19 cellular contexts compared by ENCODE assay signal in genomic region chr12:32692358-32692757, GRCh38. TPM values are rescaled to one million over a fixed set of nuclear protein-coding genes. Genes with fewer than 3 reads are reported as not detected.
A peak's percentile ranks its signal among the peaks of the same experiment; 100 is the strongest.
DNase-seq lines count a peak whose midpoint lies in the region; ATAC-seq and TF ChIP-seq lines count a peak whose summit lies in the region.
"Had no signal": no experiment of that assay in that cellular context is flagged by ENCODE, and none has a peak within 500 bp of the region (broad histone marks: within the 10 kb centered on the region; RNA-seq: fewer than 3 reads in every experiment).

No MANE protein-coding gene starts in this region.

- in situ Hi-C loops in GM13976 (cut with MboI; ENCODE audit: low sequenced_read_pairs, unreplicated experiment) = no loop called here

- peak; percentile 33 to 35 for ATAC-seq in activated CD4-positive, CD25-positive, alpha-beta regulatory T cell treated with anti-CD3 and anti-CD28 coated beads, Interleukin-2, amount 50 U/mL, for 24 hours
- ATAC-seq in activated naive CD8-positive, alpha-beta T cell treated with anti-CD3 and anti-CD28 coated beads, Interleukin-2, amount 50 U/mL, for 24 hours = peak; percentile 71
- ATAC-seq in stimulated activated naive CD8-positive, alpha-beta T cell treated with anti-CD3 and anti-CD28 coated beads, Interleukin-15, amount 100 ng/mL, for 72 hours = peak; percentile 75
- ATAC-seq in GM21825 (IDR thresholded peaks at IDR 0.05; ENCODE audit: unreplicated experiment) = no peak
- ATAC-seq: GM23338, HCT116 had no signal

- H3K4me3 Mint-ChIP-seq in activated naive CD8-positive, alpha-beta T cell treated with anti-CD3 and anti-CD28 coated beads, Interleukin-2, amount 50 U/mL, for 24 hours = no peak overlapping the region
- no peak overlapping the region for H3K4me3 Mint-ChIP-seq in activated naive CD8-positive, alpha-beta T cell treated with anti-CD3 and anti-CD28 coated beads for 36 hours
- H3K4me3 Mint-ChIP-seq in chondrocyte (ENCODE audit: unreplicated experiment) = no peak overlapping the region
- H3K4me3 Mint-ChIP-seq in stimulated activated naive CD8-positive, alpha-beta T cell treated with anti-CD3 and anti-CD28 coated beads, Interleukin-15, amount 100 ng/mL, for 72 hours = no peak overlapping the region
- H3K4me3 Mint-ChIP-seq: GM23338 had no signal

- H3K36me3 Mint-ChIP-seq in activated naive CD8-positive, alpha-beta T cell treated with anti-CD3 and anti-CD28 coated beads, Interleukin-2, amount 50 U/mL, for 24 hours (ENCODE audit: low read depth) = peaks cover 24% of the 10 kb centered on the region
- H3K36me3 Mint-ChIP-seq in activated naive CD8-positive, alpha-beta T cell treated with anti-CD3 and anti-CD28 coated beads for 36 hours = peaks cover 37% of the 10 kb centered on the region
- peaks cover 11% of the 10 kb centered on the region for H3K36me3 Mint-ChIP-seq in chondrocyte (ENCODE audit: low read depth)

- no peaks in the 10 kb centered on the region for H3K27me3 Mint-ChIP-seq in activated naive CD8-positive, alpha-beta T cell treated with anti-CD3 and anti-CD28 coated beads, Interleukin-2, amount 50 U/mL, for 24 hours
- no peaks in the 10 kb centered on the region for H3K27me3 Mint-ChIP-seq in activated naive CD8-positive, alpha-beta T cell treated with anti-CD3 and anti-CD28 coated beads for 36 hours
- H3K27me3 Mint-ChIP-seq in chondrocyte (ENCODE audit: low read depth) = no peaks in the 10 kb centered on the region
- H3K27me3 Mint-ChIP-seq in stimulated activated naive CD8-positive, alpha-beta T cell treated with anti-CD3 and anti-CD28 coated beads, Interleukin-15, amount 100 ng/mL, for 72 hours = no peaks in the 10 kb centered on the region

- peak overlapping the region; percentile 11 for H3K27ac Mint-ChIP-seq in activated naive CD8-positive, alpha-beta T cell treated with anti-CD3 and anti-CD28 coated beads, Interleukin-2, amount 50 U/mL, for 24 hours
- H3K27ac Mint-ChIP-seq in activated naive CD8-positive, alpha-beta T cell treated with anti-CD3 and anti-CD28 coated beads for 36 hours = no peak overlapping the region
- peak overlapping the region; percentile 32 for H3K27ac Mint-ChIP-seq in chondrocyte (ENCODE audit: unreplicated experiment)
- H3K27ac Mint-ChIP-seq in stimulated activated naive CD8-positive, alpha-beta T cell treated with anti-CD3 and anti-CD28 coated beads, Interleukin-15, amount 100 ng/mL, for 72 hours = no peak overlapping the region

- TF ChIP-seq CTCF in chondrocyte (IDR thresholded peaks at IDR 0.05) (no peak), GM13976 (IDR thresholded peaks at IDR 0.05; ENCODE audit: borderline replicate concordance, control extremely low read depth, extremely low read depth, insufficient read depth, missing control alignments) (no peak)

- DNase-seq in activated CD4-positive, CD25-positive, alpha-beta regulatory T cell (lab: John Stamatoyannopoulos, UW) = no peak
- DNase-seq in activated naive CD8-positive, alpha-beta T cell treated with anti-CD3 and anti-CD28 coated beads, Interleukin-2, amount 50 U/mL, for 24 hours = no peak
- no peak for DNase-seq in activated naive CD8-positive, alpha-beta T cell treated with anti-CD3 and anti-CD28 coated beads for 36 hours
- DNase-seq in chondrocyte (ENCODE audit: low spot score) (no peak), GM13976 (ENCODE audit: low spot score) (no peak)
- DNase-seq in stimulated activated naive CD8-positive, alpha-beta T cell treated with anti-CD3 and anti-CD28 coated beads, Interleukin-15, amount 100 ng/mL, for 72 hours = no peak
- DNase-seq: AML-193, DMS79, IMR-90, NCI-H1417 treated with DMSO at 0.1 percent for 48 hours, NCI-H187 treated with DMSO at 0.1 percent for 48 hours, NCI-H2227 treated with DMSO at 0.1 percent for 48 hours, NCI-H510A treated with DMSO at 0.1 percent for 48 hours, NCI-H774, Right ventricle myocardium superior had no signal

- peaks cover 33% of the 10 kb centered on the region for H3K4me1 Mint-ChIP-seq in activated naive CD8-positive, alpha-beta T cell treated with anti-CD3 and anti-CD28 coated beads, Interleukin-2, amount 50 U/mL, for 24 hours
- H3K4me1 Mint-ChIP-seq in activated naive CD8-positive, alpha-beta T cell treated with anti-CD3 and anti-CD28 coated beads for 36 hours = peaks cover 37% of the 10 kb centered on the region
- H3K4me1 Mint-ChIP-seq in chondrocyte (ENCODE audit: low read depth) = peaks cover 14% of the 10 kb centered on the region
- H3K4me1 Mint-ChIP-seq in stimulated activated naive CD8-positive, alpha-beta T cell treated with anti-CD3 and anti-CD28 coated beads, Interleukin-15, amount 100 ng/mL, for 72 hours = peaks cover 34% of the 10 kb centered on the region

- H3K9me3 Mint-ChIP-seq in activated naive CD8-positive, alpha-beta T cell treated with anti-CD3 and anti-CD28 coated beads, Interleukin-2, amount 50 U/mL, for 24 hours = no peaks in the 10 kb centered on the region
- no peaks in the 10 kb centered on the region for H3K9me3 Mint-ChIP-seq in activated naive CD8-positive, alpha-beta T cell treated with anti-CD3 and anti-CD28 coated beads for 36 hours
- H3K9me3 Mint-ChIP-seq in chondrocyte (ENCODE audit: low read depth) = peaks cover 14% of the 10 kb centered on the region
- no peaks in the 10 kb centered on the region for H3K9me3 Mint-ChIP-seq in stimulated activated naive CD8-positive, alpha-beta T cell treated with anti-CD3 and anti-CD28 coated beads, Interleukin-15, amount 100 ng/mL, for 72 hours

RNA-seq across cellular contexts. Expression of gene DNM1L, which starts 13.3 kb away (rescaled TPM):
- total RNA-seq in activated naive CD8-positive, alpha-beta T cell treated with anti-CD3 and anti-CD28 coated beads for 36 hours = 10 to 100 TPM; 60.4 to 66.1 TPM
- 59.8 to 67.0 TPM (median 63.1 TPM) in 3 replicates for total RNA-seq in chondrocyte

Comparison
In these comparisons a context has a peak if more than half of its experiments do, and no peak if none do; other contexts are left out.
1. H3K27ac Mint-ChIP-seq: peak in activated naive CD8-positive, alpha-beta T cell treated with anti-CD3 and anti-CD28 coated beads, Interleukin-2, amount 50 U/mL, for 24 hours (single experiment) and chondrocyte (single experiment); none in activated naive CD8-positive, alpha-beta T cell treated with anti-CD3 and anti-CD28 coated beads for 36 hours (single experiment) and stimulated activated naive CD8-positive, alpha-beta T cell treated with anti-CD3 and anti-CD28 coated beads, Interleukin-15, amount 100 ng/mL, for 72 hours (0 of 2).